In genomic region chr10:117697402-117697801, GRCh38 we compare ENCODE assay signal across 29 cellular contexts.
"Had no signal": no experiment of that assay in that cellular context is flagged by ENCODE, and none has a peak within 500 bp of the region (broad histone marks: within the 10 kb centered on the region; RNA-seq: fewer than 3 reads in every experiment).

No MANE protein-coding gene starts in this region.

- H3K27me3 ChIP-seq: suprapubic skin, testis, thyroid gland, tibial artery, tibial nerve, transverse colon, upper lobe of left lung, upper lobe of right lung, uterus, vagina had no signal

- ATAC-seq: stimulated activated effector memory CD8-positive, alpha-beta T cell treated with anti-CD3 and anti-CD28 coated beads, Interleukin-12 subunit alpha, Interleukin-12 subunit beta, amount 100 ng/mL, for 72 hours; stimulated activated memory B cell treated with anti-CD40 and anti-IgM and Interleukin-4, amounts not matched to agents 10 μg/mL and 1 μg/mL and 100 μg/mL, for 72 hours; stimulated activated naive B cell treated with anti-CD40 and anti-IgM and Interleukin-4, amounts not matched to agents 10 μg/mL and 1 μg/mL and 100 μg/mL, for 72 hours; stimulated activated naive CD8-positive, alpha-beta T cell treated with anti-CD3 and anti-CD28 coated beads, Interleukin-15, amount 100 ng/mL, for 72 hours; stimulated activated naive CD8-positive, alpha-beta T cell treated with anti-CD3 and anti-CD28 coated beads, Interleukin-15, Interleukin-2, amounts not matched to agents 100 U/mL and 50 U/mL, for 24 hours; upper lobe of right lung had no signal

- H3K27me3 Mint-ChIP-seq: stimulated activated naive B cell treated with anti-CD40 and anti-IgM and Interleukin-4, amounts not matched to agents 10 μg/mL and 1 μg/mL and 100 μg/mL, for 72 hours had no signal

- H3K9me3 ChIP-seq: stomach, suprapubic skin, testis, thoracic aorta, thyroid gland, tibial artery, tibial nerve, transverse colon, upper lobe of left lung, upper lobe of right lung, uterus, vagina had no signal

- H3K4me1 ChIP-seq: stomach, suprapubic skin, testis, thyroid gland, tibial artery, tibial nerve, transverse colon, upper lobe of left lung, upper lobe of right lung, uterus, vagina had no signal

- H3K9me3 Mint-ChIP-seq: stimulated activated memory B cell treated with anti-CD40 and anti-IgM and Interleukin-4, amounts not matched to agents 10 μg/mL and 1 μg/mL and 100 μg/mL, for 72 hours; stimulated activated naive CD8-positive, alpha-beta T cell treated with anti-CD3 and anti-CD28 coated beads, Interleukin-15, Interleukin-2, amounts not matched to agents 100 ng/mL and 50 ng/mL, for 24 hours had no signal

- H3K36me3 ChIP-seq: stomach, suprapubic skin, thoracic aorta, thyroid gland, tibial artery, tibial nerve, transverse colon, upper lobe of left lung, upper lobe of right lung, uterus, vagina had no signal

- H3K27ac ChIP-seq: stomach, suprapubic skin, testis, thoracic aorta, thyroid gland, tibial artery, tibial nerve, transverse colon, upper lobe of left lung, upper lobe of right lung, uterus, vagina had no signal

- H3K27ac Mint-ChIP-seq: stimulated activated effector memory CD8-positive, alpha-beta T cell treated with anti-CD3 and anti-CD28 coated beads, Interleukin-12 subunit alpha, Interleukin-12 subunit beta, amount 100 ng/mL, for 72 hours; stimulated activated memory B cell treated with anti-CD40 and anti-IgM and Interleukin-4, amounts not matched to agents 10 μg/mL and 1 μg/mL and 100 μg/mL, for 72 hours; stimulated activated naive B cell treated with anti-CD40 and anti-IgM and Interleukin-4, amounts not matched to agents 10 μg/mL and 1 μg/mL and 100 μg/mL, for 72 hours; stimulated activated naive CD8-positive, alpha-beta T cell treated with anti-CD3 and anti-CD28 coated beads, Interleukin-15, amount 100 ng/mL, for 72 hours; stimulated activated naive CD8-positive, alpha-beta T cell treated with anti-CD3 and anti-CD28 coated beads, Interleukin-15, Interleukin-2, amounts not matched to agents 100 ng/mL and 50 ng/mL, for 24 hours; type B pancreatic cell had no signal

- H3K4me1 Mint-ChIP-seq: stimulated activated effector memory CD8-positive, alpha-beta T cell treated with anti-CD3 and anti-CD28 coated beads, Interleukin-12 subunit alpha, Interleukin-12 subunit beta, amount 100 ng/mL, for 72 hours; stimulated activated memory B cell treated with anti-CD40 and anti-IgM and Interleukin-4, amounts not matched to agents 10 μg/mL and 1 μg/mL and 100 μg/mL, for 72 hours; stimulated activated naive B cell treated with anti-CD40 and anti-IgM and Interleukin-4, amounts not matched to agents 10 μg/mL and 1 μg/mL and 100 μg/mL, for 72 hours; stimulated activated naive CD8-positive, alpha-beta T cell treated with anti-CD3 and anti-CD28 coated beads, Interleukin-15, amount 100 ng/mL, for 72 hours had no signal

- FAIRE-seq: urothelium cell line had no signal

- H3K36me3 Mint-ChIP-seq: stimulated activated effector memory CD8-positive, alpha-beta T cell treated with anti-CD3 and anti-CD28 coated beads, Interleukin-12 subunit alpha, Interleukin-12 subunit beta, amount 100 ng/mL, for 72 hours; stimulated activated memory B cell treated with anti-CD40 and anti-IgM and Interleukin-4, amounts not matched to agents 10 μg/mL and 1 μg/mL and 100 μg/mL, for 72 hours; stimulated activated naive B cell treated with anti-CD40 and anti-IgM and Interleukin-4, amounts not matched to agents 10 μg/mL and 1 μg/mL and 100 μg/mL, for 72 hours; type B pancreatic cell had no signal

- H3K4me3 Mint-ChIP-seq: stimulated activated effector memory CD8-positive, alpha-beta T cell treated with anti-CD3 and anti-CD28 coated beads, Interleukin-12 subunit alpha, Interleukin-12 subunit beta, amount 100 ng/mL, for 72 hours; stimulated activated memory B cell treated with anti-CD40 and anti-IgM and Interleukin-4, amounts not matched to agents 10 μg/mL and 1 μg/mL and 100 μg/mL, for 72 hours; stimulated activated naive B cell treated with anti-CD40 and anti-IgM and Interleukin-4, amounts not matched to agents 10 μg/mL and 1 μg/mL and 100 μg/mL, for 72 hours; stimulated activated naive CD8-positive, alpha-beta T cell treated with anti-CD3 and anti-CD28 coated beads, Interleukin-15, amount 100 ng/mL, for 72 hours; stimulated activated naive CD8-positive, alpha-beta T cell treated with anti-CD3 and anti-CD28 coated beads, Interleukin-15, Interleukin-2, amounts not matched to agents 100 ng/mL and 50 ng/mL, for 24 hours; type B pancreatic cell had no signal

- DNase-seq: stimulated activated CD4-positive, alpha-beta T cell treated with anti-CD3 and anti-CD28 coated beads, Interleukin-2, amount 100 ng/mL, for 48 hours; stimulated activated CD4-positive, alpha-beta T cell treated with anti-CD3 and anti-CD28 coated beads, Interleukin-4, amount 100 ng/mL, for 1 hour; stimulated activated CD4-positive, alpha-beta T cell treated with anti-CD3 and anti-CD28 coated beads, Interleukin-4, amount 100 ng/mL, for 24 hours; stimulated activated CD4-positive, alpha-beta T cell treated with anti-CD3 and anti-CD28 coated beads, Interleukin-4, amount 100 ng/mL, for 4 hours; stimulated activated CD8-positive, alpha-beta memory T cell treated with anti-CD3 and anti-CD28 coated beads, Interleukin-4, amount 100 ng/mL, for 48 hours; stimulated activated naive B cell treated with anti-CD40 and anti-IgM and Interleukin-4, amounts not matched to agents 10 μg/mL and 1 μg/mL and 100 μg/mL, for 72 hours; stimulated activated naive CD4-positive, alpha-beta T cell; stimulated activated naive CD4-positive, alpha-beta T cell treated with Interleukin-2 at 50 U/mL for 16 hours; stimulated activated naive CD8-positive, alpha-beta T cell treated with anti-CD3 and anti-CD28 coated beads, Interleukin-15, amount 100 ng/mL, for 72 hours; stimulated activated naive CD8-positive, alpha-beta T cell treated with anti-CD3 and anti-CD28 coated beads, Interleukin-15, Interleukin-2, amounts not matched to agents 100 U/mL and 50 U/mL, for 24 hours; stomach; substantia nigra; testis; thyroid gland; tibial artery; transverse colon; trophoblast cell; upper lobe of left lung; upper lobe of right lung; uterus had no signal

- H3K4me3 ChIP-seq: stomach, suprapubic skin, testis, thoracic aorta, thyroid gland, tibial artery, tibial nerve, transverse colon, upper lobe of left lung, upper lobe of right lung, uterus, vagina had no signal
